ENCODE assay signal across 11 cellular contexts in the genomic region with DNA sequence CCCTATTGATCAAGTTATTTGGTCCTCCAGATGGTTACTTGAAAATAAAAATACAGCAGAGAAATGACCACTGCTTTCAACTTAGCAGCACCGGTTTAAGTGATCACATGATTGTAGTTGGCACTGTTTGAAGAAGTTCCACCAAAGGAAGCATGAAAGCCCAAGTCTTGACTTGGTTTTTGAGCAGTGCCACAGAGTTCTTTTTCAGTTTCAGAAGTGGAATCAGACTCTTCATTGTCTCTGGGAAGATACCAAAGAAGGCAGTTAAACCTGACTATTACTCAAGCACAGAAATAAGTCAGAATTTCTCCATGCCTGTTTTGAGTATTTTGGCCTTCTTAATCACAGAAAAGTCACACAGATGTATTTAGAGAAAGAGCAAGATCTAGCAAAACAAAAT.
DNase-seq lines count a peak whose midpoint lies in the region; ATAC-seq and TF ChIP-seq lines count a peak whose summit lies in the region.
"Had no signal": no experiment of that assay in that cellular context is flagged by ENCODE, and none has a peak within 500 bp of the region (broad histone marks: within the 10 kb centered on the region; RNA-seq: fewer than 3 reads in every experiment).

No MANE protein-coding gene starts in this region.

- no peak for TF ChIP-seq CTCF in CD4-positive, alpha-beta T cell (IDR thresholded peaks at IDR 0.05)
- TF ChIP-seq CTCF in WTC11 (IDR thresholded peaks at IDR 0.05) (no peak), esophagus muscularis mucosa (IDR thresholded peaks at IDR 0.05) (no peak)

- no peaks in the 10 kb centered on the region for H3K9me3 ChIP-seq in CD4-positive, alpha-beta T cell (ENCODE audit: control insufficient read depth, low read length)
- H3K9me3 ChIP-seq in esophagus muscularis mucosa: no peaks in the 10 kb centered on the region
- H3K9me3 ChIP-seq: psoas muscle had no signal

- peaks cover 0 to 7% (median 1%) of the 10 kb centered on the region in 4 donors for H3K4me1 ChIP-seq in esophagus muscularis mucosa

- no peaks in the 10 kb centered on the region for H3K27me3 Mint-ChIP-seq in CD4-positive, alpha-beta T cell
- no peaks in the 10 kb centered on the region for H3K27me3 Mint-ChIP-seq in WTC11 (ENCODE audit: low read depth)

- H3K27me3 ChIP-seq in CD4-positive, alpha-beta T cell (ENCODE audit: control insufficient read depth, insufficient read depth, low read length): no peaks in the 10 kb centered on the region
- H3K27me3 ChIP-seq in esophagus muscularis mucosa: no peaks in the 10 kb centered on the region

- CTCF ChIA-PET in CD4-positive, alpha-beta T cell (lab: Charles Lee): no interaction called here
- CTCF ChIA-PET in WTC11 (lab: Charles Lee): interaction anchor here (1.7 kb wide), 1 partner anchor 160 kb away, joined by 4 read pairs; no protein-coding TSS in a partner anchor

- no peaks in the 10 kb centered on the region for H3K36me3 ChIP-seq in esophagus muscularis mucosa

- no peak for TF ChIP-seq EP300 in esophagus muscularis mucosa (IDR thresholded peaks at IDR 0.05)

- peaks cover 9% of the 10 kb centered on the region for H3K36me3 Mint-ChIP-seq in CD4-positive, alpha-beta T cell (ENCODE audit: low read depth)
- H3K36me3 Mint-ChIP-seq in WTC11: no peaks in the 10 kb centered on the region; the same call in 1 of the 2 replicates

- no peak overlapping the region for H3K27ac ChIP-seq in CD4-positive, alpha-beta T cell (ENCODE audit: low read depth, low read length)
- no peak overlapping the region for H3K27ac ChIP-seq in esophagus muscularis mucosa (replicated peaks in 1 of 4)
- H3K27ac ChIP-seq: psoas muscle had no signal

- H3K4me3 Mint-ChIP-seq in CD4-positive, alpha-beta T cell: no peak overlapping the region
- no peak overlapping the region for H3K4me3 Mint-ChIP-seq in WTC11
- H3K4me3 Mint-ChIP-seq: CD14-positive monocyte had no signal

- no peak overlapping the region for H3K4me3 ChIP-seq in esophagus muscularis mucosa
- H3K4me3 ChIP-seq: psoas muscle had no signal

- 60% methylated on average over 1 of the region's 1 CpG for WGBS in esophagus muscularis mucosa

- H3K27ac Mint-ChIP-seq in CD4-positive, alpha-beta T cell: no peak overlapping the region
- H3K27ac Mint-ChIP-seq in WTC11: no peak overlapping the region
- H3K27ac Mint-ChIP-seq: CD14-positive monocyte had no signal

- DNase-seq in MV-4-11 (lab: John Stamatoyannopoulos, UW) (peak; percentile 40), WTC11 (ENCODE audit: low spot score) (no peak), esophagus muscularis mucosa (ENCODE audit: extremely low spot score) (no peak)
- DNase-seq in CD4-positive, alpha-beta T cell: no peak
- DNase-seq: psoas muscle, SW 1271 had no signal

- peaks cover 29% of the 10 kb centered on the region for H3K4me1 Mint-ChIP-seq in CD4-positive, alpha-beta T cell (ENCODE audit: low read depth)
- peaks cover 23% of the 10 kb centered on the region for H3K4me1 Mint-ChIP-seq in WTC11

- POLR2A ChIA-PET in CD4-positive, alpha-beta T cell (lab: Charles Lee): no interaction called here
- POLR2A ChIA-PET in WTC11 (lab: Charles Lee): no interaction called here

- ATAC-seq in GM18517 (IDR thresholded peaks at IDR 0.05; ENCODE audit: unreplicated experiment) (peak; percentile 72), GM19452 (IDR thresholded peaks at IDR 0.05; ENCODE audit: unreplicated experiment) (peak; percentile 71), HG02870 (IDR thresholded peaks at IDR 0.05; ENCODE audit: unreplicated experiment) (peak; percentile 60), WTC11 (no peak), GM21528 (IDR thresholded peaks at IDR 0.05; ENCODE audit: low FRiP score, unreplicated experiment) (no peak)
- no peak for ATAC-seq in CD4-positive, alpha-beta T cell (ENCODE audit: poor library complexity)
- ATAC-seq: psoas muscle had no signal

- no peaks in the 10 kb centered on the region for H3K9me3 Mint-ChIP-seq in CD4-positive, alpha-beta T cell
- no peaks in the 10 kb centered on the region for H3K9me3 Mint-ChIP-seq in WTC11
- H3K9me3 Mint-ChIP-seq: CD14-positive monocyte had no signal

- intact Hi-C loops in CD4-positive, alpha-beta T cell (cut with DNase I, micrococcal nuclease): no loop called here
- intact Hi-C loops in esophagus muscularis mucosa (cut with DNase I): no loop called here

- TF ChIP-seq POLR2A in esophagus muscularis mucosa (IDR thresholded peaks at IDR 0.05; ENCODE audit: low read depth): no peak

TF ChIP-seq in WTC11, 78 proteins besides CTCF, POLR2A, EP300 and RAD21 (continues in another document):
- no peak for TF ChIP-seq OVOL2 (CRISPR knock-in tag; IDR thresholded peaks at IDR 0.05; ENCODE audit: borderline replicate concordance)
- no peak for TF ChIP-seq NFE2L1 (CRISPR knock-in tag; IDR thresholded peaks at IDR 0.05)
- TF ChIP-seq, protein P1, sequence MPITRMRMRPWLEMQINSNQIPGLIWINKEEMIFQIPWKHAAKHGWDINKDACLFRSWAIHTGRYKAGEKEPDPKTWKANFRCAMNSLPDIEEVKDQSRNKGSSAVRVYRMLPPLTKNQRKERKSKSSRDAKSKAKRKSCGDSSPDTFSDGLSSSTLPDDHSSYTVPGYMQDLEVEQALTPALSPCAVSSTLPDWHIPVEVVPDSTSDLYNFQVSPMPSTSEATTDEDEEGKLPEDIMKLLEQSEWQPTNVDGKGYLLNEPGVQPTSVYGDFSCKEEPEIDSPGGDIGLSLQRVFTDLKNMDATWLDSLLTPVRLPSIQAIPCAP (CRISPR knock-in tag; IDR thresholded peaks at IDR 0.05): no peak
- TF ChIP-seq, protein P2, sequence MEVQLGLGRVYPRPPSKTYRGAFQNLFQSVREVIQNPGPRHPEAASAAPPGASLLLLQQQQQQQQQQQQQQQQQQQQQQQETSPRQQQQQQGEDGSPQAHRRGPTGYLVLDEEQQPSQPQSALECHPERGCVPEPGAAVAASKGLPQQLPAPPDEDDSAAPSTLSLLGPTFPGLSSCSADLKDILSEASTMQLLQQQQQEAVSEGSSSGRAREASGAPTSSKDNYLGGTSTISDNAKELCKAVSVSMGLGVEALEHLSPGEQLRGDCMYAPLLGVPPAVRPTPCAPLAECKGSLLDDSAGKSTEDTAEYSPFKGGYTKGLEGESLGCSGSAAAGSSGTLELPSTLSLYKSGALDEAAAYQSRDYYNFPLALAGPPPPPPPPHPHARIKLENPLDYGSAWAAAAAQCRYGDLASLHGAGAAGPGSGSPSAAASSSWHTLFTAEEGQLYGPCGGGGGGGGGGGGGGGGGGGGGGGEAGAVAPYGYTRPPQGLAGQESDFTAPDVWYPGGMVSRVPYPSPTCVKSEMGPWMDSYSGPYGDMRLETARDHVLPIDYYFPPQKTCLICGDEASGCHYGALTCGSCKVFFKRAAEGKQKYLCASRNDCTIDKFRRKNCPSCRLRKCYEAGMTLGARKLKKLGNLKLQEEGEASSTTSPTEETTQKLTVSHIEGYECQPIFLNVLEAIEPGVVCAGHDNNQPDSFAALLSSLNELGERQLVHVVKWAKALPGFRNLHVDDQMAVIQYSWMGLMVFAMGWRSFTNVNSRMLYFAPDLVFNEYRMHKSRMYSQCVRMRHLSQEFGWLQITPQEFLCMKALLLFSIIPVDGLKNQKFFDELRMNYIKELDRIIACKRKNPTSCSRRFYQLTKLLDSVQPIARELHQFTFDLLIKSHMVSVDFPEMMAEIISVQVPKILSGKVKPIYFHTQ (CRISPR knock-in tag; IDR thresholded peaks at IDR 0.05): no peak
- TF ChIP-seq MYBL2 (CRISPR knock-in tag; IDR thresholded peaks at IDR 0.05): no peak
- TF ChIP-seq ZNF416 (CRISPR knock-in tag; IDR thresholded peaks at IDR 0.05): no peak
- TF ChIP-seq TP53 (CRISPR knock-in tag; IDR thresholded peaks at IDR 0.05): no peak
- TF ChIP-seq, protein P3, sequence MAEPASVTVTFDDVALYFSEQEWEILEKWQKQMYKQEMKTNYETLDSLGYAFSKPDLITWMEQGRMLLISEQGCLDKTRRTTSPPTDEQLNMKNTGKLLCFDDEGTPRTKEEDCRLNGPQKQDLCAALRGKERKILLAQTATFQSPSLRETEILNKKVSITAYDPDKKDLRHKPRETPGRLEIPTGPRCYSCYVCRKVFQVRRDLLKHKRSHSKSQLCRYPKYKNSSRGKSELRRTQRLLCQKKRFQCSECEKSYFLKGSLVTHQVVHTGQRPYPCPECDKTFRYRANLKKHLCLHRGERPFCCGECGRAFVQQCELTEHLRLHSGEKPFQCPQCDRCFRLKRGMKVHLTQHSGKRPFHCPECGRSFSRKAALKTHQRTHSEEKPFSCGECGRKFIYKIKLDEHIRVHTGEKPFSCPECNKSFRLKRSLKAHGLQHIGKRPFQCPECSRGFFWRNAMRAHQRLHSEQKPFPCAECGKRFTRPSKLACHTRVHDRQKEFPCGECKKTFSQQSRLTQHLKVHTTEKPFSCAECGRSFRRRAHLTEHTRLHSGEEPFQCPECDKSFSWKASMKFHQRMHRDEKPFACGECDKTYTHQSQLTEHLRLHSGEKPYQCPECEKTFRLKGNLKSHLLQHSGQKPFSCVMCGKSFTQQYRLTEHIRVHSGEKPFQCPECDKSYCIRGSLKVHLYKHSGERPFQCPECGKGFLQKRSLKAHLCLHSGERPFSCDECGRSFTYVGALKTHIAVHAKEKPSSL (CRISPR knock-in tag; conservative IDR thresholded peaks at IDR 0.05): no peak
- no peak for TF ChIP-seq TCF7 (CRISPR knock-in tag; IDR thresholded peaks at IDR 0.05; ENCODE audit: low read depth)
- TF ChIP-seq, protein P4, sequence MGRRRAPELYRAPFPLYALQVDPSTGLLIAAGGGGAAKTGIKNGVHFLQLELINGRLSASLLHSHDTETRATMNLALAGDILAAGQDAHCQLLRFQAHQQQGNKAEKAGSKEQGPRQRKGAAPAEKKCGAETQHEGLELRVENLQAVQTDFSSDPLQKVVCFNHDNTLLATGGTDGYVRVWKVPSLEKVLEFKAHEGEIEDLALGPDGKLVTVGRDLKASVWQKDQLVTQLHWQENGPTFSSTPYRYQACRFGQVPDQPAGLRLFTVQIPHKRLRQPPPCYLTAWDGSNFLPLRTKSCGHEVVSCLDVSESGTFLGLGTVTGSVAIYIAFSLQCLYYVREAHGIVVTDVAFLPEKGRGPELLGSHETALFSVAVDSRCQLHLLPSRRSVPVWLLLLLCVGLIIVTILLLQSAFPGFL (CRISPR knock-in tag; IDR thresholded peaks at IDR 0.05; ENCODE audit: borderline replicate concordance): no peak
- TF ChIP-seq ZNF138 (CRISPR knock-in tag; conservative IDR thresholded peaks at IDR 0.05): no peak
- no peak for TF ChIP-seq NR3C1 (CRISPR knock-in tag; conservative IDR thresholded peaks at IDR 0.05; ENCODE audit: low read depth)
- TF ChIP-seq GTF2I (CRISPR knock-in tag; conservative IDR thresholded peaks at IDR 0.05): no peak
- TF ChIP-seq, protein P5, sequence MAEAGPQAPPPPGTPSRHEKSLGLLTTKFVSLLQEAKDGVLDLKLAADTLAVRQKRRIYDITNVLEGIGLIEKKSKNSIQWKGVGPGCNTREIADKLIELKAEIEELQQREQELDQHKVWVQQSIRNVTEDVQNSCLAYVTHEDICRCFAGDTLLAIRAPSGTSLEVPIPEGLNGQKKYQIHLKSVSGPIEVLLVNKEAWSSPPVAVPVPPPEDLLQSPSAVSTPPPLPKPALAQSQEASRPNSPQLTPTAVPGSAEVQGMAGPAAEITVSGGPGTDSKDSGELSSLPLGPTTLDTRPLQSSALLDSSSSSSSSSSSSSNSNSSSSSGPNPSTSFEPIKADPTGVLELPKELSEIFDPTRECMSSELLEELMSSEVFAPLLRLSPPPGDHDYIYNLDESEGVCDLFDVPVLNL (CRISPR knock-in tag; IDR thresholded peaks at IDR 0.05; ENCODE audit: borderline replicate concordance, low read depth): no peak

Comparison
In these comparisons a context has a peak if more than half of its experiments do, and no peak if none do; other contexts are left out.
1. ATAC-seq: peak in GM18517 (single experiment), GM19452 (single experiment) and HG02870 (single experiment); none in CD4-positive, alpha-beta T cell (single experiment), WTC11 (single experiment) and GM21528 (single experiment).